ENCODE assay signal across 8 cellular contexts in the genomic region with DNA sequence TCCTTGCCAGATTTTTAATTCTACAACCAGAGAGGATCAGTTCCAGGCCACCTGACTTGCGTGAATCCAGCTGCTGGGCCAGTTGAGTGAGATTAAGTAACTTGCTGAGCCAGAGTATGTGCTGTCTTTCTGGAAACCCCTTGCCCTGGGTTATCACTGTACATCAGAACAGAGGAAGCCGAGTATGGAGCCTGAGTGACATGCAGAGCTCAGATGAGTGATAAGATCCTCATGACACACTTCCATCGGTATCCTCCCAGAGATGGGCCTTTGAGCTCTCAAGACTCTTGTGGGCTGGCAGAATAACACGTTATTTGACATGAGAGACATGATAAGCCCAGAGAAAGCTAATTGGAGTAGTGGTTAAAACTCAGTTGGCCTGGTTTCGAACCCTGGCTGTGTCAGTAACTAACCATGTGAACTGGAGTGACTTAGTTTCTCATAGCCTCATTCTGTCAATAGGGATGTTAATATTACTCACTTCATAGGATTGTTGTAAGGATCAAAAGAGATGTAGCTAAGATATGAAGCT.
DNase-seq lines count a peak whose midpoint lies in the region; ATAC-seq and TF ChIP-seq lines count a peak whose summit lies in the region.
"Had no signal": no experiment of that assay in that cellular context is flagged by ENCODE, and none has a peak within 500 bp of the region (broad histone marks: within the 10 kb centered on the region; RNA-seq: fewer than 3 reads in every experiment).

No MANE protein-coding gene starts in this region.

- H3K36me3 ChIP-seq in neural progenitor cell, result no peaks in the 10 kb centered on the region

- H3K27ac Mint-ChIP-seq in IgD-negative memory B cell (peak overlapping the region; percentile 84 to 96 (median 93)), brain (peak overlapping the region in 3 of 5 experiments; percentile 41 to 79 (median 66)), neural progenitor cell (peak overlapping the region; percentile 38)

- H3K36me3 Mint-ChIP-seq in IgD-negative memory B cell (peaks cover 4% of the 10 kb centered on the region), brain (no peaks in the 10 kb centered on the region), neural progenitor cell (peaks cover 2% of the 10 kb centered on the region)

- H3K27me3 Mint-ChIP-seq in IgD-negative memory B cell, result no peaks in the 10 kb centered on the region
- no peaks in the 10 kb centered on the region for H3K27me3 Mint-ChIP-seq in brain
- H3K27me3 Mint-ChIP-seq in neural progenitor cell (ENCODE audit: insufficient read depth, low read depth), result no peaks in the 10 kb centered on the region

- no peaks in the 10 kb centered on the region for H3K79me2 ChIP-seq in neural progenitor cell (ENCODE audit: low read depth)

- TF ChIP-seq CTCF in brain (conservative IDR thresholded peaks at IDR 0.05), result no peak
- no peak for TF ChIP-seq CTCF in neural progenitor cell (IDR thresholded peaks at IDR 0.05)

- DNase-seq in EL, result peak; percentile 33
- no peak for DNase-seq in neural progenitor cell (ENCODE audit: low spot score)
- DNase-seq in NCI-H1417 treated with DMSO at 0.1 percent for 48 hours (lab: John Stamatoyannopoulos, UW), result no peak
- DNase-seq in amniotic stem cell (lab: John Stamatoyannopoulos, UW), result no peak

- H3K27ac ChIP-seq in neural progenitor cell, result no peak overlapping the region
- H3K27ac ChIP-seq: RWPE1 had no signal

- H3K9ac ChIP-seq in neural progenitor cell, result no peak overlapping the region

- H3F3A ChIP-seq in neural progenitor cell (ENCODE audit: low read depth), result peaks cover 5% of the 10 kb centered on the region

- no peak overlapping the region for H3K4me2 ChIP-seq in neural progenitor cell

- ATAC-seq in GM21529 (IDR thresholded peaks at IDR 0.05; ENCODE audit: unreplicated experiment), result no peak

- H3K4me3 Mint-ChIP-seq in IgD-negative memory B cell (peak overlapping the region in 2 of 4 donors; percentile 56 to 73), brain (no peak overlapping the region), neural progenitor cell (no peak overlapping the region)

- H3K9me3 ChIP-seq in neural progenitor cell (ENCODE audit: low read depth), result no peaks in the 10 kb centered on the region

- H2AFZ ChIP-seq in neural progenitor cell (replicated peaks), result no peak overlapping the region

- H3K4me1 Mint-ChIP-seq in IgD-negative memory B cell (peaks cover 65 to 87% (median 76%) of the 10 kb centered on the region in 3 donors), brain (peaks cover 67% of the 10 kb centered on the region), neural progenitor cell (peaks cover 47% of the 10 kb centered on the region)

- peaks cover 29% of the 10 kb centered on the region for H3K4me1 ChIP-seq in neural progenitor cell

- H4K20me1 ChIP-seq in neural progenitor cell (ENCODE audit: low read depth), result no peaks in the 10 kb centered on the region

- no peak overlapping the region for H3K4me3 ChIP-seq in neural progenitor cell

- H3K9me3 Mint-ChIP-seq in IgD-negative memory B cell, result no peaks in the 10 kb centered on the region
- no peaks in the 10 kb centered on the region for H3K9me3 Mint-ChIP-seq in brain
- H3K9me3 Mint-ChIP-seq in neural progenitor cell, result no peaks in the 10 kb centered on the region

- no peaks in the 10 kb centered on the region for H3K27me3 ChIP-seq in neural progenitor cell

Comparison
In these comparisons a context has a peak if more than half of its experiments do, and no peak if none do; other contexts are left out.
1. H3K27ac Mint-ChIP-seq: peak in every context shown above with its lines; median percentile 93 in IgD-negative memory B cell; 66 in brain; 38 in neural progenitor cell.